Comparison of ENCODE assay signal across 14 cellular contexts in the genomic region with DNA sequence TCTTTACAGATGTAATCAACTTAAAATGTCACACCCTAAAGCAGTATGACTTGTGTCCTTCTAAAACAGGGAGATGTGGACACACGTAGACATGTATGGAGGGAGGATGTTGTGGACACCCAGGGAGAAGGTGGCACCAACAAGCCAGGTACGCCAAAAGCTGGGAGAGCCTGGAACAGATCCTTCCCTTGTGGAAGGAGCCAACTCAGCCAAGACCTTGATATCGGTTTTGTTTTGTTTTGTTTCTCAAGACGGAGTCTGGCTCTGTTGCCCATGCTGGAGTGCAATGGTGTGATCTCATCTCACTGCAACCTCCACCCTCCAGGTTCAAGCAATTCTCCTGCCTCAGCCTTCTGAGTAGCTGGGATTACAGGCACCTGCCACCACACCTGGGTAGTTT. TPM values are rescaled to one million over a fixed set of nuclear protein-coding genes. Genes with fewer than 3 reads are reported as not detected.
DNase-seq lines count a peak whose midpoint lies in the region; ATAC-seq and TF ChIP-seq lines count a peak whose summit lies in the region.
"Had no signal": no experiment of that assay in that cellular context is flagged by ENCODE, and none has a peak within 500 bp of the region (broad histone marks: within the 10 kb centered on the region; RNA-seq: fewer than 3 reads in every experiment).

No MANE protein-coding gene starts in this region.

- no peak for DNase-seq in activated CD8-positive, alpha-beta memory T cell treated with anti-CD3 and anti-CD28 coated beads, Interleukin-2, amount 10 ng/mL, durations not matched to agents 7 days and 5 days
- no peak for DNase-seq in activated CD8-positive, alpha-beta memory T cell treated with anti-CD3 and anti-CD28 coated beads, Interleukin-2, amount 50 U/mL, for 48 hours
- DNase-seq in adipocyte (ENCODE audit: low read depth): no peak
- DNase-seq in immature natural killer cell: no peak
- no peak for DNase-seq in stomach
- DNase-seq in effector CD8-positive, alpha-beta T cell (lab: John Stamatoyannopoulos, UW): no peak
- no peak for DNase-seq in pons (ENCODE audit: low spot score)
- DNase-seq: activated gamma-delta T cell treated with Interleukin-2 at 50 U/mL for 16 hours, NCI-H510A, T-helper 9 cell had no signal

- peak overlapping the region in 4 of 5 donors; percentile 52 to 80 (median 76) for H3K27ac ChIP-seq in stomach
- H3K27ac ChIP-seq: thyroid gland had no signal

- H3K27ac Mint-ChIP-seq in activated CD8-positive, alpha-beta memory T cell treated with anti-CD3 and anti-CD28 coated beads, Interleukin-2, amount 10 ng/mL, durations not matched to agents 7 days and 5 days: no peak overlapping the region
- H3K27ac Mint-ChIP-seq in immature natural killer cell: peak overlapping the region; percentile 82 to 98 (median 94)
- H3K27ac Mint-ChIP-seq: mesothelial cell of epicardium had no signal

- no peaks in the 10 kb centered on the region for H3K36me3 ChIP-seq in adipocyte (ENCODE audit: control insufficient read depth, insufficient read depth, low read length, severe bottlenecking)
- H3K36me3 ChIP-seq in stomach: no peaks in the 10 kb centered on the region
- H3K36me3 ChIP-seq: thyroid gland had no signal

- no peak for ATAC-seq in activated CD8-positive, alpha-beta memory T cell treated with anti-CD3 and anti-CD28 coated beads, Interleukin-2, amount 10 ng/mL, durations not matched to agents 7 days and 5 days
- ATAC-seq in GM21723 (IDR thresholded peaks at IDR 0.05; ENCODE audit: unreplicated experiment): no peak

- H3K4me1 Mint-ChIP-seq in activated CD8-positive, alpha-beta memory T cell treated with anti-CD3 and anti-CD28 coated beads, Interleukin-2, amount 10 ng/mL, durations not matched to agents 7 days and 5 days: peaks cover 25% of the 10 kb centered on the region
- H3K4me1 Mint-ChIP-seq in immature natural killer cell: peaks cover 23 to 26% of the 10 kb centered on the region in 2 donors

- intact Hi-C loops in stomach (cut with DNase I; ENCODE audit: low total_unique reads): no loop called here

- CTCF ChIA-PET in activated CD8-positive, alpha-beta memory T cell treated with anti-CD3 and anti-CD28 coated beads, Interleukin-2, amount 10 ng/mL, durations not matched to agents 7 days and 5 days (lab: Charles Lee): interaction anchor here (1.3 to 1.5 kb wide), 2 partner anchors 9 to 295 kb away, joined by 3 to 8 read pairs; no protein-coding TSS in a partner anchor

- H3K9ac ChIP-seq in adipocyte (ENCODE audit: low read length): peak overlapping the region; percentile 31

- TF ChIP-seq POLR2A in stomach (IDR thresholded peaks at IDR 0.05): no peak

- TF ChIP-seq CTCF in stomach (IDR thresholded peaks at IDR 0.05): no peak

- H3K4me1 ChIP-seq in adipocyte (ENCODE audit: control insufficient read depth, insufficient read depth, low read length) (peaks cover 16% of the 10 kb centered on the region), stomach (peaks cover 13 to 32% (median 19%) of the 10 kb centered on the region in 4 donors)

- 50 to 64% (median 53%) methylated on average over 4 of the region's 4 CpGs for WGBS in stomach, 5 donors

- peak overlapping the region; percentile 65 for H3K4me3 ChIP-seq in adipocyte (ENCODE audit: low read length)
- peak overlapping the region in 2 of 4 donors; percentile 26 to 33 for H3K4me3 ChIP-seq in stomach
- H3K4me3 ChIP-seq: thyroid gland had no signal

- peaks cover 8% of the 10 kb centered on the region for H3K27me3 Mint-ChIP-seq in activated CD8-positive, alpha-beta memory T cell treated with anti-CD3 and anti-CD28 coated beads, Interleukin-2, amount 10 ng/mL, durations not matched to agents 7 days and 5 days
- H3K27me3 Mint-ChIP-seq in immature natural killer cell (ENCODE audit: low read depth in 3 of 3): peaks cover 1 to 12% (median 7%) of the 10 kb centered on the region in 3 donors

- no peaks in the 10 kb centered on the region for H3K9me3 ChIP-seq in adipocyte (ENCODE audit: control insufficient read depth, low read length)
- no peaks in the 10 kb centered on the region for H3K9me3 ChIP-seq in stomach
- H3K9me3 ChIP-seq: thyroid gland had no signal

- H3K27me3 ChIP-seq in adipocyte (replicated peaks; ENCODE audit: control insufficient read depth, insufficient read depth, low read length) (no peaks in the 10 kb centered on the region), stomach (no peaks in the 10 kb centered on the region)
- H3K27me3 ChIP-seq: thyroid gland had no signal

- H3K36me3 Mint-ChIP-seq in activated CD8-positive, alpha-beta memory T cell treated with anti-CD3 and anti-CD28 coated beads, Interleukin-2, amount 10 ng/mL, durations not matched to agents 7 days and 5 days: no peaks in the 10 kb centered on the region
- no peaks in the 10 kb centered on the region for H3K36me3 Mint-ChIP-seq in immature natural killer cell
- H3K36me3 Mint-ChIP-seq: mesothelial cell of epicardium had no signal

- no peak for TF ChIP-seq EP300 in stomach (IDR thresholded peaks at IDR 0.05)

- no peaks in the 10 kb centered on the region for H3K9me3 Mint-ChIP-seq in activated CD8-positive, alpha-beta memory T cell treated with anti-CD3 and anti-CD28 coated beads, Interleukin-2, amount 10 ng/mL, durations not matched to agents 7 days and 5 days (ENCODE audit: low read depth)
- H3K9me3 Mint-ChIP-seq in immature natural killer cell: no peaks in the 10 kb centered on the region
- H3K9me3 Mint-ChIP-seq: mesothelial cell of epicardium had no signal

- peak overlapping the region; percentile 64 for H3K4me3 Mint-ChIP-seq in activated CD8-positive, alpha-beta memory T cell treated with anti-CD3 and anti-CD28 coated beads, Interleukin-2, amount 10 ng/mL, durations not matched to agents 7 days and 5 days
- peak overlapping the region; percentile 84 to 93 (median 90) for H3K4me3 Mint-ChIP-seq in immature natural killer cell
- H3K4me3 Mint-ChIP-seq: mesothelial cell of epicardium had no signal

RNA-seq across cellular contexts. Expression of a gene that starts 45.6 kb away (rescaled TPM):
- total RNA-seq in activated CD8-positive, alpha-beta memory T cell treated with anti-CD3 and anti-CD28 coated beads, Interleukin-2, amount 10 ng/mL, durations not matched to agents 7 days and 5 days: 10 to 100 TPM; 28.9 to 29.2 TPM
- polyA plus RNA-seq in immature natural killer cell: 1 to 10 TPM; 2.4 to 8.4 (median 3.0) TPM
- 10 to 100 TPM in 1 of 5 donors, 1 to 10 TPM in 2, under 1 TPM in 2; 0.29 to 15.2 (median 1.3) TPM for total RNA-seq in stomach
- 1 to 10 TPM in 2 of 3 donors, under 1 TPM in 1; 0.76 to 1.8 (median 1.4) TPM for polyA plus RNA-seq in stomach

RNA-seq across cellular contexts. Expression of a gene that starts 49.1 kb away (rescaled TPM):
- not detected for total RNA-seq in activated CD8-positive, alpha-beta memory T cell treated with anti-CD3 and anti-CD28 coated beads, Interleukin-2, amount 10 ng/mL, durations not matched to agents 7 days and 5 days
- polyA plus RNA-seq in immature natural killer cell (not detected), stomach (under 1 TPM in 1 of 3 donors, not detected in 2; 0.48 TPM)
- total RNA-seq in stomach: not detected
- total RNA-seq: A673, mesothelial cell of epicardium, thyroid gland had no signal
